In genomic region chr3:101950510-101950909, GRCh38 we compare ENCODE assay signal across 8 cellular contexts.
DNase-seq lines count a peak whose midpoint lies in the region; ATAC-seq lines count a peak whose summit lies in the region.

No MANE protein-coding gene starts in this region.

- ATAC-seq in GM19043 (IDR thresholded peaks at IDR 0.05; ENCODE audit: low read depth, unreplicated experiment) (peak; percentile 86), HG03571 (IDR thresholded peaks at IDR 0.05; ENCODE audit: unreplicated experiment) (peak; percentile 73)

- in situ Hi-C loops in ACHN (cut with HindIII; ENCODE audit: low pct_ligation_motif_present, low pct_unique_long_range_greater_than_20kb, low sequenced_read_pairs), result no loop called here

- peak; percentile 99 for DNase-seq in ACHN
- peak; percentile 66 for DNase-seq in fibroblast of gingiva (ENCODE audit: low read depth)
- DNase-seq in NCI-H748 treated with DMSO at 0.1 percent for 48 hours (lab: John Stamatoyannopoulos, UW), result no peak
- no peak for DNase-seq in inferior parietal cortex (ENCODE audit: extremely low spot score)
- no peak for DNase-seq in HUDEP-2 (lab: John Stamatoyannopoulos, UW; ENCODE audit: unreplicated experiment in 76 of 76)
- DNase-seq in cortex of kidney (lab: John Stamatoyannopoulos, UW), result no peak

Comparison
In these comparisons a context has a peak if more than half of its experiments do, and no peak if none do; other contexts are left out.
1. DNase-seq: peak in ACHN (single experiment) and fibroblast of gingiva (single experiment); none in NCI-H748 treated with DMSO at 0.1 percent for 48 hours (single experiment), inferior parietal cortex (single experiment), HUDEP-2 (0 of 76) and cortex of kidney (single experiment).